Comparison of ENCODE assay signal across 24 cellular contexts in the genomic region with DNA sequence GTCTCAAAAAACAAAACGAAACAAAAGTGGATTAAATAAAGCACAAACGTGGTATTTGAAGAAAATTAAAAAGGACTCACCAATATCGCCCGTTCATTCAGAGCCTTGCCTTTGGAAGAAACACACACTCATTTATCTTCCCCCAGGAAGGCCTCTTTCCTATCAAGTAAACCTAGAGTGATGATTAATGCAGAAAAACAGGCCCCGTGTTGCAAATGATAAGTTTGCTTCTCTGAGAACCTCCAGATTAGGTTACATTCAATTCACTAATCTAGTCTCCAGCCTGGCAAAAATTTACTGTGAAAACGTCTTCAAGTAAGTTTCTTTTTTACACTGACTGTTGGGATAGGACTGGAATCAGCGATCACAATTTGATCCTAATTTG.
DNase-seq lines count a peak whose midpoint lies in the region; ATAC-seq and TF ChIP-seq lines count a peak whose summit lies in the region.
"Had no signal": no experiment of that assay in that cellular context is flagged by ENCODE, and none has a peak within 500 bp of the region (broad histone marks: within the 10 kb centered on the region; RNA-seq: fewer than 3 reads in every experiment).

No MANE protein-coding gene starts in this region.

- H3K4me3 ChIP-seq in Caco-2 (ENCODE audit: low read depth, low read length) = no peak overlapping the region
- H3K4me3 ChIP-seq in brain microvascular endothelial cell (ENCODE audit: low read depth, low read length) = no peak overlapping the region
- no peak overlapping the region for H3K4me3 ChIP-seq in upper lobe of right lung
- H3K4me3 ChIP-seq: ascending aorta, BLaER1, heart left ventricle, PC-9 had no signal

- H3K9me3 Mint-ChIP-seq in Caco-2 (ENCODE audit: unreplicated experiment) = no peaks in the 10 kb centered on the region

- in situ Hi-C loops in brain microvascular endothelial cell (cut with HindIII; ENCODE audit: low pct_ligation_motif_present, low sequenced_read_pairs) = no loop called here

- no peaks in the 10 kb centered on the region for H3K9me3 ChIP-seq in Caco-2
- no peaks in the 10 kb centered on the region for H3K9me3 ChIP-seq in upper lobe of right lung
- H3K9me3 ChIP-seq: ascending aorta had no signal

- no TSS peak for BruUV-seq in Caco-2 (replicated peaks; lab: Mats Ljungman, UMichigan)

- CTCF ChIA-PET in Caco-2 (lab: Charles Lee) = interaction anchor here (1.3 to 1.9 kb wide), 2 partner anchors 77 to 151 kb away, joined by 5 to 7 read pairs; a partner anchor contains a TSS

- no peak for DNase-seq in Caco-2
- peak; percentile 56 for DNase-seq in OCI-M1 (lab: John Stamatoyannopoulos, UW)
- peak; percentile 5 for DNase-seq in brain microvascular endothelial cell
- DNase-seq in omental fat pad (ENCODE audit: low spot score) = no peak
- no peak for DNase-seq in upper lobe of right lung
- no peak for DNase-seq in left ventricle myocardium superior
- DNase-seq: ACHN; activated CD4-positive, alpha-beta T cell treated with anti-CD3 and anti-CD28 coated beads for 36 hours; activated naive CD4-positive, alpha-beta T cell treated with anti-CD3 and anti-CD28 coated beads, Interleukin-2, amount 10 ng/mL, durations not matched to agents 7 days and 5 days; activated T-cell treated with anti-CD3 and anti-CD28 coated beads, Interleukin-2, amount 50 U/mL, for 72 hours; central memory CD4-positive, alpha-beta T cell; DMS79 treated with DMSO at 0.1 percent for 48 hours; H7; heart left ventricle; mammary epithelial cell; NCI-H1092; NCI-H1930; PC-9; SHP77 treated with DMSO at 0.1 percent for 48 hours; SW 1271 had no signal

- ATAC-seq in omental fat pad (ENCODE audit: low FRiP score) (peak; percentile 45), GM19455 (IDR thresholded peaks at IDR 0.05; ENCODE audit: unreplicated experiment) (no peak), GM21360 (IDR thresholded peaks at IDR 0.05; ENCODE audit: unreplicated experiment) (no peak), upper lobe of right lung (no peak), left ventricle myocardium superior (no peak)
- ATAC-seq: activated CD4-positive, alpha-beta T cell treated with anti-CD3 and anti-CD28 coated beads for 36 hours; activated T-cell treated with anti-CD3 and anti-CD28 coated beads, Interleukin-2, amount 50 U/mL, for 72 hours; heart left ventricle had no signal

- POLR2A ChIA-PET in Caco-2 (lab: Charles Lee) = no interaction called here

- H3K36me3 ChIP-seq in Caco-2 (ENCODE audit: control insufficient read depth, insufficient read depth, low read length) = no peaks in the 10 kb centered on the region; the same call in 1 of the 2 replicates
- H3K36me3 ChIP-seq in brain microvascular endothelial cell (replicated peaks) = no peaks in the 10 kb centered on the region
- no peaks in the 10 kb centered on the region for H3K36me3 ChIP-seq in upper lobe of right lung
- H3K36me3 ChIP-seq: ascending aorta, BLaER1, heart left ventricle had no signal

- H3K27ac Mint-ChIP-seq in Caco-2 (ENCODE audit: unreplicated experiment) = peak overlapping the region; percentile 28
- H3K27ac Mint-ChIP-seq: activated CD4-positive, alpha-beta T cell treated with anti-CD3 and anti-CD28 coated beads for 36 hours; activated naive CD4-positive, alpha-beta T cell treated with anti-CD3 and anti-CD28 coated beads, Interleukin-2, amount 10 ng/mL, durations not matched to agents 7 days and 5 days; activated T-cell treated with anti-CD3 and anti-CD28 coated beads, Interleukin-2, amount 50 U/mL, for 72 hours had no signal

- no peaks in the 10 kb centered on the region for H3K27me3 Mint-ChIP-seq in Caco-2 (ENCODE audit: insufficient read depth, unreplicated experiment)
- H3K27me3 Mint-ChIP-seq: activated CD4-positive, alpha-beta T cell treated with anti-CD3 and anti-CD28 coated beads for 36 hours; activated naive CD4-positive, alpha-beta T cell treated with anti-CD3 and anti-CD28 coated beads, Interleukin-2, amount 10 ng/mL, durations not matched to agents 7 days and 5 days had no signal

- H3K36me3 Mint-ChIP-seq in Caco-2 (ENCODE audit: insufficient read depth, unreplicated experiment) = peaks cover 5% of the 10 kb centered on the region

- peaks cover 16% of the 10 kb centered on the region for H3K4me1 ChIP-seq in Caco-2
- peaks cover 6% of the 10 kb centered on the region for H3K4me1 ChIP-seq in upper lobe of right lung
- H3K4me1 ChIP-seq: ascending aorta had no signal

- TF ChIP-seq CTCF in Caco-2 (IDR thresholded peaks at IDR 0.05; ENCODE audit: insufficient read depth in 1 of 2, low read depth in 1 of 2, low read length in 1 of 2, severe bottlenecking in 1 of 2, unreplicated experiment in 1 of 2) = no peak
- TF ChIP-seq CTCF in brain microvascular endothelial cell (IDR thresholded peaks at IDR 0.05; ENCODE audit: low read depth, low read length, missing control alignments) = no peak
- no peak for TF ChIP-seq CTCF in omental fat pad (IDR thresholded peaks at IDR 0.05)
- TF ChIP-seq CTCF in upper lobe of right lung (IDR thresholded peaks at IDR 0.05) = no peak

- intact Hi-C loops in Caco-2 (cut with micrococcal nuclease; ENCODE audit: unreplicated experiment) (loop anchor here (2.0 to 10.0 kb wide), 3 partner anchors 160 to 320 kb away; no protein-coding TSS in a partner anchor), upper lobe of right lung (cut with DNase I) (no loop called here), left ventricle myocardium superior (cut with micrococcal nuclease) (loop anchor here (5.0 kb wide), 1 partner anchor 438 kb away; no protein-coding TSS in a partner anchor)

- H3K27ac ChIP-seq in brain microvascular endothelial cell (no peak overlapping the region), upper lobe of right lung (no peak overlapping the region)
- H3K27ac ChIP-seq: ascending aorta, BLaER1, heart left ventricle, PC-9 had no signal

- H3K4me3 Mint-ChIP-seq in Caco-2 (ENCODE audit: unreplicated experiment) = no peak overlapping the region
- H3K4me3 Mint-ChIP-seq: activated CD4-positive, alpha-beta T cell treated with anti-CD3 and anti-CD28 coated beads for 36 hours; activated naive CD4-positive, alpha-beta T cell treated with anti-CD3 and anti-CD28 coated beads, Interleukin-2, amount 10 ng/mL, durations not matched to agents 7 days and 5 days had no signal

- peaks cover 29% of the 10 kb centered on the region for H3K4me1 Mint-ChIP-seq in Caco-2 (ENCODE audit: low read depth, unreplicated experiment)

- H3K27me3 ChIP-seq in Caco-2 (replicated peaks; ENCODE audit: control insufficient read depth, insufficient read depth, low read length) (no peaks in the 10 kb centered on the region), brain microvascular endothelial cell (replicated peaks) (no peaks in the 10 kb centered on the region), upper lobe of right lung (no peaks in the 10 kb centered on the region)
- H3K27me3 ChIP-seq: ascending aorta, BLaER1, heart left ventricle had no signal

Comparison
In these comparisons a context has a peak if more than half of its experiments do, and no peak if none do; other contexts are left out.
1. DNase-seq: peak in OCI-M1 (single experiment) and brain microvascular endothelial cell (single experiment); none in Caco-2 (0 of 2), omental fat pad (single experiment), upper lobe of right lung (single experiment) and left ventricle myocardium superior (single experiment).